Comparison of ENCODE assay signal across 26 cellular contexts in genomic region chr2:173195100-173195499, GRCh38.
DNase-seq lines count a peak whose midpoint lies in the region; ATAC-seq, FAIRE-seq and TF ChIP-seq lines count a peak whose summit lies in the region.
"Had no signal": no experiment of that assay in that cellular context is flagged by ENCODE, and none has a peak within 500 bp of the region (broad histone marks: within the 10 kb centered on the region; RNA-seq: fewer than 3 reads in every experiment).

No MANE protein-coding gene starts in this region.

- no peak for TF ChIP-seq RAD21 in H1 (IDR thresholded peaks at IDR 0.05 in 1 of 2, conservative IDR thresholded peaks at IDR 0.05 in 1 of 2; ENCODE audit: low read depth in 2 of 2, low read length in 2 of 2)

- no peaks in the 10 kb centered on the region for H4K20me1 ChIP-seq in H1 (replicated peaks in 1 of 2; ENCODE audit: control insufficient read depth in 1 of 2, insufficient read depth in 2 of 2, low read length in 2 of 2)

- WGBS in heart right ventricle, 2 donors, result 40 to 41% methylated on average over 3 of the region's 3 CpGs
- WGBS in H1 (ENCODE audit: extremely low coverage in 1 of 2, insufficient coverage in 1 of 2, insufficient read length in 1 of 2, insufficient replicate concordance in 2 of 2, low coverage in 1 of 2, low lambda C conversion rate in 2 of 2, missing lambda C conversion rate in 1 of 2), 2 experiments, result 91% methylated on average over 3 of the region's 3 CpGs; no CpG with 5 or more reads in 1 of the 2 experiments
- WGBS in aorta, 2 donors, result 4 to 7% methylated on average over 3 of the region's 3 CpGs

- H2BK20ac ChIP-seq in H1 (ENCODE audit: low read length), result no peak overlapping the region

- peaks cover 47% of the 10 kb centered on the region for H3K4me1 Mint-ChIP-seq in nephron progenitor cell
- H3K4me1 Mint-ChIP-seq: B cell; stimulated activated naive CD8-positive, alpha-beta T cell treated with anti-CD3 and anti-CD28 coated beads, Interleukin-15, amount 100 ng/mL, for 72 hours had no signal

- no peak overlapping the region for H4K8ac ChIP-seq in H1 (ENCODE audit: extremely low read depth, insufficient read depth, low read length)

- H3K4me1 ChIP-seq in heart right ventricle (peaks cover 0 to 84% (median 56%) of the 10 kb centered on the region in 9 donors), H1 (replicated peaks in 1 of 4; ENCODE audit: control insufficient read depth in 3 of 4, insufficient read depth in 4 of 4, low read length in 3 of 4) (peaks cover 7 to 21% (median 16%) of the 10 kb centered on the region in 4 experiments; a peak in 5 of 7 replicates), aorta (ENCODE audit: control insufficient read depth in 1 of 2, insufficient read depth in 2 of 2, low read length in 2 of 2) (peaks cover 3 to 14% of the 10 kb centered on the region in 2 donors)
- H3K4me1 ChIP-seq: SJCRH30 had no signal

- H3K27me3 Mint-ChIP-seq in nephron progenitor cell (ENCODE audit: low read depth, poor library complexity), result no peaks in the 10 kb centered on the region
- H3K27me3 Mint-ChIP-seq: B cell; natural killer cell treated with Interleukin-12 subunit alpha and Interleukin-12 subunit beta and Interleukin-15 and Interleukin-18, amount 100 ng/mL, for 72 hours had no signal

- no peaks in the 10 kb centered on the region for H3K9me3 Mint-ChIP-seq in nephron progenitor cell
- H3K9me3 Mint-ChIP-seq: natural killer cell treated with Interleukin-12 subunit alpha and Interleukin-12 subunit beta and Interleukin-15 and Interleukin-18, amount 100 ng/mL, for 72 hours; stimulated activated naive CD8-positive, alpha-beta T cell treated with anti-CD3 and anti-CD28 coated beads, Interleukin-15, amount 100 ng/mL, for 72 hours had no signal

- peak overlapping the region; percentile 61 for H3K4me3 Mint-ChIP-seq in nephron progenitor cell
- H3K4me3 Mint-ChIP-seq: B cell; natural killer cell treated with Interleukin-12 subunit alpha and Interleukin-12 subunit beta and Interleukin-15 and Interleukin-18, amount 100 ng/mL, for 72 hours; stimulated activated naive CD8-positive, alpha-beta T cell treated with anti-CD3 and anti-CD28 coated beads, Interleukin-15, amount 100 ng/mL, for 72 hours; T-helper 17 cell had no signal

- no peaks in the 10 kb centered on the region for H3K79me1 ChIP-seq in H1 (ENCODE audit: low read depth, low read length)

- CTCF ChIA-PET in H1 (lab: Charles Lee; ENCODE audit: partially characterized antibody), result interaction anchor here (0.7 to 6.3 kb wide), 6 partner anchors 15 to 1476 kb away, joined by 3 to 32 read pairs (median 3); no protein-coding TSS in a partner anchor

- H3K4me3 ChIP-seq in heart right ventricle, result no peak overlapping the region
- no peak overlapping the region for H3K4me3 ChIP-seq in H1 (ENCODE audit: extremely low read depth in 1 of 4, insufficient read depth in 2 of 4, low read depth in 3 of 4, low read length in 4 of 4)
- no peak overlapping the region for H3K4me3 ChIP-seq in aorta (ENCODE audit: low read length in 2 of 2)
- H3K4me3 ChIP-seq: adrenal gland, SJCRH30 had no signal

- no peak overlapping the region for H3K18ac ChIP-seq in H1 (ENCODE audit: extremely low read depth, low read length)

- no peak overlapping the region for H4K91ac ChIP-seq in H1 (replicated peaks; ENCODE audit: insufficient read length, low read length)

- intact Hi-C loops in heart right ventricle (cut with DNase I), result no loop called here
- intact Hi-C loops in Right ventricle myocardium superior (cut with DNase I), result no loop called here
- intact Hi-C loops in aorta (cut with DNase I), result loop anchor here (5.0 kb wide), 1 partner anchor 33 kb away; no protein-coding TSS in a partner anchor

- H3K9me3 ChIP-seq in heart right ventricle (no peaks in the 10 kb centered on the region), H1 (ENCODE audit: insufficient read depth in 2 of 2, low read depth in 1 of 2, low read length in 1 of 2) (no peaks in the 10 kb centered on the region), aorta (ENCODE audit: control insufficient read depth, low read length) (no peaks in the 10 kb centered on the region)
- H3K9me3 ChIP-seq: adrenal gland, SJCRH30 had no signal

- H2BK5ac ChIP-seq in H1 (ENCODE audit: low read depth, low read length), result no peak overlapping the region

- H3K36me3 ChIP-seq in heart right ventricle (peaks cover 0 to 46% (median 14%) of the 10 kb centered on the region in 9 donors), H1 (ENCODE audit: control insufficient read depth in 2 of 4, insufficient read depth in 4 of 4, low read length in 3 of 4) (no peaks in the 10 kb centered on the region), aorta (ENCODE audit: control insufficient read depth in 1 of 2, insufficient read depth in 2 of 2, low read length in 1 of 2) (peaks cover 0 to 4% of the 10 kb centered on the region in 2 donors)
- H3K36me3 ChIP-seq: adrenal gland, SJCRH30 had no signal

- H3K79me2 ChIP-seq in H1 (ENCODE audit: control insufficient read depth in 1 of 2, insufficient read depth in 2 of 2, low read length in 2 of 2), result no peaks in the 10 kb centered on the region

- H4K5ac ChIP-seq in H1 (ENCODE audit: insufficient read length, low read depth, low read length), result no peak overlapping the region

- H3K27me3 ChIP-seq in heart right ventricle, result no peaks in the 10 kb centered on the region
- H3K27me3 ChIP-seq in H1 (replicated peaks in 1 of 4; ENCODE audit: control insufficient read depth in 3 of 4, extremely low read depth in 1 of 4, insufficient read depth in 3 of 4, low read length in 3 of 4), result no peaks in the 10 kb centered on the region
- H3K27me3 ChIP-seq in aorta (ENCODE audit: control insufficient read depth in 1 of 2, insufficient read depth in 2 of 2, low read length in 1 of 2), result no peaks in the 10 kb centered on the region
- H3K27me3 ChIP-seq: adrenal gland, foreskin keratinocyte, SJCRH30 had no signal

- peak overlapping the region; percentile 95 for H3K27ac Mint-ChIP-seq in nephron progenitor cell
- H3K27ac Mint-ChIP-seq: B cell; natural killer cell treated with Interleukin-12 subunit alpha and Interleukin-12 subunit beta and Interleukin-15 and Interleukin-18, amount 100 ng/mL, for 72 hours; stimulated activated naive CD8-positive, alpha-beta T cell treated with anti-CD3 and anti-CD28 coated beads, Interleukin-15, amount 100 ng/mL, for 72 hours; T-helper 17 cell had no signal

- H3K23ac ChIP-seq in H1 (ENCODE audit: insufficient read length), result no peak overlapping the region

- no peaks in the 10 kb centered on the region for H3K23me2 ChIP-seq in H1 (ENCODE audit: low read depth, low read length)

- TF ChIP-seq CTCF in heart right ventricle (IDR thresholded peaks at IDR 0.05) (no peak), H1 (IDR thresholded peaks at IDR 0.05; ENCODE audit: control extremely low read depth in 1 of 3, insufficient read depth in 1 of 3, low read depth in 1 of 3, low read length in 3 of 3) (no peak), nephron progenitor cell (IDR thresholded peaks at IDR 0.05) (no peak)

- no peak overlapping the region for H2AFZ ChIP-seq in H1 (ENCODE audit: low read length)

- no peak for DNase-seq in heart right ventricle
- DNase-seq in Right ventricle myocardium superior, result no peak
- DNase-seq in H1 (ENCODE audit: low read depth in 1 of 2, low spot score in 2 of 2), result no peak
- no peak for DNase-seq in nephron progenitor cell
- no peak for DNase-seq in aorta
- no peak for DNase-seq in NCI-H446 treated with DMSO at 0.1 percent for 48 hours (lab: John Stamatoyannopoulos, UW)
- DNase-seq in stimulated activated naive CD4-positive, alpha-beta T cell treated with Interleukin-2 at 50 U/mL for 16 hours (lab: John Stamatoyannopoulos, UW), result no peak
- DNase-seq: activated CD4-positive, alpha-beta T cell treated with anti-CD3 and anti-CD28 coated beads, Interleukin-2, amount 50 U/mL, for 48 hours; adrenal gland; EL; foreskin keratinocyte; MV-4-11; NCI-H1694; NCI-H2227 treated with DMSO at 0.1 percent for 48 hours; PC-3; posterior cingulate gyrus; SJCRH30; stimulated activated CD4-positive, alpha-beta T cell treated with anti-CD3 and anti-CD28 coated beads, Interleukin-4, amount 100 ng/mL, for 24 hours; stimulated activated naive CD8-positive, alpha-beta T cell treated with anti-CD3 and anti-CD28 coated beads, Interleukin-15, amount 100 ng/mL, for 72 hours; T-helper 17 cell had no signal

- no peak overlapping the region for H3K56ac ChIP-seq in H1 (replicated peaks; ENCODE audit: insufficient read length, low read depth, low read length)

- H2BK15ac ChIP-seq in H1 (ENCODE audit: low read length), result no peak overlapping the region

- ATAC-seq in heart right ventricle, result peak in 3 of 8 donors; percentile 34 to 56 (median 51)
- no peak for ATAC-seq in Right ventricle myocardium superior (ENCODE audit: poor library complexity)
- no peak for ATAC-seq in aorta (ENCODE audit: low FRiP score)
- no peak for ATAC-seq in HG03442 (IDR thresholded peaks at IDR 0.05; ENCODE audit: unreplicated experiment)
- ATAC-seq: foreskin keratinocyte; natural killer cell treated with Interleukin-12 subunit alpha and Interleukin-12 subunit beta and Interleukin-15 and Interleukin-18, amount 100 ng/mL, for 72 hours; PC-3; stimulated activated naive CD8-positive, alpha-beta T cell treated with anti-CD3 and anti-CD28 coated beads, Interleukin-15, amount 100 ng/mL, for 72 hours; T-helper 17 cell had no signal

- POLR2A ChIA-PET in H1 (lab: Charles Lee; ENCODE audit: partially characterized antibody), result interaction anchor here (0.6 to 1.5 kb wide), 4 partner anchors 8 to 1385 kb away, joined by 3 to 6 read pairs (median 3); no protein-coding TSS in a partner anchor

- no peak overlapping the region for H3K4ac ChIP-seq in H1 (replicated peaks; ENCODE audit: insufficient read length, low read depth, low read length)

- peaks cover 36% of the 10 kb centered on the region for H3K36me3 Mint-ChIP-seq in nephron progenitor cell (ENCODE audit: low read depth)

- H3K27ac ChIP-seq in heart right ventricle, result peak overlapping the region in 9 of 10 donors; percentile 7 to 73 (median 45)
- no peak overlapping the region for H3K27ac ChIP-seq in H1 (ENCODE audit: low read depth, low read length)
- peak overlapping the region; percentile 36 to 43 for H3K27ac ChIP-seq in aorta (ENCODE audit: low read depth in 1 of 2, low read length in 2 of 2)
- H3K27ac ChIP-seq: adrenal gland, epithelial cell of prostate, foreskin keratinocyte, KMS-11, SJCRH30 had no signal

- no peak overlapping the region for H2AK5ac ChIP-seq in H1 (ENCODE audit: low read depth, low read length)

- H3K4me2 ChIP-seq in H1 (ENCODE audit: insufficient read depth in 1 of 2, low read depth in 2 of 2, low read length in 2 of 2), result no peak overlapping the region; a peak in 1 of 4 replicates
- H3K4me2 ChIP-seq: KMS-11 had no signal

- peak; percentile 42 for FAIRE-seq in H1 (lab: Jason Lieb, UNC)
- FAIRE-seq: urothelium cell line had no signal

- no peak for TF ChIP-seq EP300 in H1 (IDR thresholded peaks at IDR 0.05; ENCODE audit: borderline replicate concordance in 1 of 2, low read depth in 2 of 2, low read length in 2 of 2)

- H3K14ac ChIP-seq in H1 (ENCODE audit: insufficient read length), result no peak overlapping the region

- no peak overlapping the region for H2BK12ac ChIP-seq in H1 (ENCODE audit: low read depth, low read length)

- H2BK120ac ChIP-seq in H1 (replicated peaks; ENCODE audit: low read depth, low read length), result no peak overlapping the region

- H3K9ac ChIP-seq in H1 (replicated peaks in 1 of 4; ENCODE audit: extremely low read depth in 1 of 4, low read depth in 3 of 4, low read length in 3 of 4), result no peak overlapping the region
- H3K9ac ChIP-seq: KMS-11 had no signal

- no peak for TF ChIP-seq POLR2A in H1 (IDR thresholded peaks at IDR 0.05; ENCODE audit: control extremely low read depth in 1 of 2, low read depth in 2 of 2, low read length in 2 of 2)

Comparison
In these comparisons a context has a peak if more than half of its experiments do, and no peak if none do; other contexts are left out.
1. intact Hi-C loops: an anchor here in aorta (5.0 kb wide); none called in heart right ventricle and Right ventricle myocardium superior.